20 cellular contexts compared by ENCODE assay signal in genomic region chr9:106019017-106019692, GRCh38.
DNase-seq lines count a peak whose midpoint lies in the region; ATAC-seq and TF ChIP-seq lines count a peak whose summit lies in the region.
"Had no signal": no experiment of that assay in that cellular context is flagged by ENCODE, and none has a peak within 500 bp of the region (broad histone marks: within the 10 kb centered on the region; RNA-seq: fewer than 3 reads in every experiment).

No MANE protein-coding gene starts in this region.

- H3K9me3 ChIP-seq in testis, result no peaks in the 10 kb centered on the region
- H3K9me3 ChIP-seq in BE2C, result no peaks in the 10 kb centered on the region
- H3K9me3 ChIP-seq: lower lobe of right lung, MG63, sigmoid colon had no signal

- no peaks in the 10 kb centered on the region for H3K27me3 ChIP-seq in testis
- no peaks in the 10 kb centered on the region for H3K27me3 ChIP-seq in BE2C
- H3K27me3 ChIP-seq: MG63, sigmoid colon had no signal

- intact Hi-C loops in Right ventricle myocardium superior (cut with DNase I) (no loop called here), cardiac septum (cut with DNase I) (no loop called here), testis (cut with DNase I; ENCODE audit: low total_unique reads) (no loop called here)

- TF ChIP-seq CTCF in testis (IDR thresholded peaks at IDR 0.05) (no peak), BE2C (IDR thresholded peaks at IDR 0.05; ENCODE audit: low read depth, low read length) (no peak)

- H3K36me3 ChIP-seq in testis (ENCODE audit: low read depth, missing control alignments), result no peaks in the 10 kb centered on the region
- no peaks in the 10 kb centered on the region for H3K36me3 ChIP-seq in BE2C
- H3K36me3 ChIP-seq: lower lobe of right lung, MG63, sigmoid colon had no signal

- H3K4me3 ChIP-seq in testis (no peak overlapping the region), BE2C (ENCODE audit: low read depth, low read length) (no peak overlapping the region)
- H3K4me3 ChIP-seq: lower lobe of right lung, MG63, sigmoid colon had no signal

- no peak for DNase-seq in Right ventricle myocardium superior
- DNase-seq in cardiac septum (ENCODE audit: low spot score), result no peak
- peak; percentile 24 for DNase-seq in NCI-H774 (lab: John Stamatoyannopoulos, UW)
- DNase-seq in iPS DF 19.7 (ENCODE audit: low read depth, low spot score), result peak; percentile 25
- DNase-seq in testis, result peak; percentile 17
- DNase-seq in activated effector memory CD4-positive, alpha-beta T cell treated with anti-CD3 and anti-CD28 coated beads, Interleukin-2, amount 50 U/mL, for 16 hours, result no peak
- no peak for DNase-seq in occipital lobe (lab: John Stamatoyannopoulos, UW)
- DNase-seq in BE2C, result no peak
- DNase-seq: ACHN; activated CD4-positive, alpha-beta memory T cell treated with anti-CD3 and anti-CD28 coated beads for 36 hours; activated T-cell treated with anti-CD3 and anti-CD28 coated beads, Interleukin-2, amount 50 U/mL, for 24 hours; CD4-positive, CD25-positive, alpha-beta regulatory T cell; cortex of kidney; foreskin melanocyte; lower lobe of right lung; MG63; naive thymus-derived CD8-positive, alpha-beta T cell; NCI-H2081; sigmoid colon; stimulated activated CD4-positive, alpha-beta T cell treated with anti-CD3 and anti-CD28 coated beads, Interleukin-2, amount 100 ng/mL, for 48 hours had no signal

- 32 to 45% methylated on average over 3 of the region's 3 CpGs for WGBS in testis, 2 donors

- no peaks in the 10 kb centered on the region for H3K4me1 ChIP-seq in testis
- H3K4me1 ChIP-seq in BE2C, result no peaks in the 10 kb centered on the region
- H3K4me1 ChIP-seq: lower lobe of right lung, sigmoid colon had no signal

- ATAC-seq in Right ventricle myocardium superior (ENCODE audit: poor library complexity), result peak; percentile 88
- ATAC-seq: naive thymus-derived CD8-positive, alpha-beta T cell had no signal

- H3K27ac ChIP-seq in testis, result no peak overlapping the region
- H3K27ac ChIP-seq: lower lobe of right lung, sigmoid colon had no signal

- TF ChIP-seq POLR2A in testis (IDR thresholded peaks at IDR 0.05), result no peak

Comparison
In these comparisons a context has a peak if more than half of its experiments do, and no peak if none do; other contexts are left out.
1. DNase-seq: peak in NCI-H774 (single experiment), iPS DF 19.7 (single experiment) and testis (single experiment); none in Right ventricle myocardium superior (single experiment), cardiac septum (single experiment), activated effector memory CD4-positive, alpha-beta T cell treated with anti-CD3 and anti-CD28 coated beads, Interleukin-2, amount 50 U/mL, for 16 hours (single experiment), occipital lobe (single experiment) and BE2C (single experiment).